In genomic region chr11:67375320-67376021, GRCh38 we compare ENCODE assay signal across 1 cellular context.
TF ChIP-seq lines count a peak whose summit lies in the region.

No MANE protein-coding gene starts in this region.

TF ChIP-seq in K562, 482 proteins besides CTCF, POLR2A, EP300 and RAD21 (continued from another document):
- TF ChIP-seq AFF1 (IDR thresholded peaks at IDR 0.05; ENCODE audit: low read depth in 1 of 2, partially characterized antibody in 2 of 2) = no peak
